In genomic region chr9:109012876-109013677, GRCh38 we compare ENCODE assay signal across 8 cellular contexts. TPM values are rescaled to one million over a fixed set of nuclear protein-coding genes. Genes with fewer than 3 reads are reported as not detected.
DNase-seq lines count a peak whose midpoint lies in the region; ATAC-seq and TF ChIP-seq lines count a peak whose summit lies in the region.

TSS of gene CTNNAL1 (minus strand) at chr9:109013499. CDS start at chr9:109013442, 57 bp downstream.

- H3K27me3 ChIP-seq in OCI-LY3 (ENCODE audit: low read depth, low read length) (peaks cover 4% of the 10 kb centered on the region; the same call in 1 of the 2 replicates), esophagus muscularis mucosa (no peaks in the 10 kb centered on the region)

- no peaks in the 10 kb centered on the region for H3K9me3 Mint-ChIP-seq in activated T-cell treated with anti-CD3 and anti-CD28 coated beads, Interleukin-2, amount 50 U/mL, for 4 hours
- no peaks in the 10 kb centered on the region for H3K9me3 Mint-ChIP-seq in naive B cell

- H3K9me3 ChIP-seq in OCI-LY3 (ENCODE audit: insufficient read depth, low read length) (no peaks in the 10 kb centered on the region), esophagus muscularis mucosa (no peaks in the 10 kb centered on the region)

- ATAC-seq in GM19468 (IDR thresholded peaks at IDR 0.05; ENCODE audit: extremely low read depth, unreplicated experiment) (peak; percentile 33), naive B cell (ENCODE audit: low read depth in 2 of 2) (peak; percentile 92 to 93)
- ATAC-seq in activated T-cell treated with anti-CD3 and anti-CD28 coated beads, Interleukin-2, amount 50 U/mL, for 4 hours: peak; percentile 77 to 81

- peak; percentile 93 for DNase-seq in COLO668 (lab: John Stamatoyannopoulos, UW; ENCODE audit: unreplicated experiment)
- DNase-seq in HPDE6-E6E7 (ENCODE audit: extremely low spot score): peak; percentile 75
- peak; percentile 82 for DNase-seq in activated T-cell treated with anti-CD3 and anti-CD28 coated beads, Interleukin-2, amount 50 U/mL, for 4 hours
- peak; percentile 98 for DNase-seq in esophagus muscularis mucosa (ENCODE audit: extremely low spot score)
- DNase-seq in naive B cell: peak; percentile 86
- DNase-seq in stimulated activated naive CD4-positive, alpha-beta T cell (lab: John Stamatoyannopoulos, UW): peak; percentile 69 to 91 (median 81)

- H3K27ac ChIP-seq in OCI-LY3 (ENCODE audit: low read length) (no peak within 1 kb of the TSS), esophagus muscularis mucosa (replicated peaks in 1 of 4) (peak within 1 kb of the TSS; percentile 96 to 99 (median 99))

- 0 out of 2 replicates have a peak, but pooled peaks cover 3% of the 10 kb centered on the region for H3K79me2 ChIP-seq in OCI-LY3 (ENCODE audit: low read length)

- no peak for TF ChIP-seq EP300 in esophagus muscularis mucosa (IDR thresholded peaks at IDR 0.05)

- intact Hi-C loops in esophagus muscularis mucosa (cut with DNase I): loop anchor here (5.0 kb wide), 3 partner anchors 61 to 104 kb away; partner anchors contain the start of genes ABITRAM, ELP1 and TMEM245

- WGBS in esophagus muscularis mucosa: 0% methylated on average over 13 of the region's 99 CpGs

- no peaks in the 10 kb centered on the region for H3K36me3 Mint-ChIP-seq in activated T-cell treated with anti-CD3 and anti-CD28 coated beads, Interleukin-2, amount 50 U/mL, for 4 hours (ENCODE audit: insufficient read depth)
- no peaks in the 10 kb centered on the region for H3K36me3 Mint-ChIP-seq in naive B cell

- peak within 1 kb of the TSS; percentile 73 for H3K9ac ChIP-seq in OCI-LY3 (ENCODE audit: low read length)

- peaks cover 32% of the 10 kb centered on the region for H3K4me1 Mint-ChIP-seq in activated T-cell treated with anti-CD3 and anti-CD28 coated beads, Interleukin-2, amount 50 U/mL, for 4 hours (ENCODE audit: low read depth)
- H3K4me1 Mint-ChIP-seq in naive B cell: peaks cover 21 to 43% (median 25%) of the 10 kb centered on the region in 3 donors

- peaks cover 9% of the 10 kb centered on the region for H3K36me3 ChIP-seq in OCI-LY3 (replicated peaks; ENCODE audit: low read depth, low read length)
- no peaks in the 10 kb centered on the region for H3K36me3 ChIP-seq in esophagus muscularis mucosa

- H3K4me3 ChIP-seq in OCI-LY3 (ENCODE audit: low read length) (peak within 1 kb of the TSS; percentile 80), esophagus muscularis mucosa (peak within 1 kb of the TSS; percentile 81 to 99 (median 92))

- TF ChIP-seq CTCF in OCI-LY3 (IDR thresholded peaks at IDR 0.05; ENCODE audit: low read depth, low read length): no peak
- TF ChIP-seq CTCF in esophagus muscularis mucosa (IDR thresholded peaks at IDR 0.05): no peak

- H2AFZ ChIP-seq in OCI-LY3 (ENCODE audit: low read depth, low read length): peak within 1 kb of the TSS; percentile 24

- peak within 1 kb of the TSS; percentile 73 to 96 (median 92) for H3K27ac Mint-ChIP-seq in naive B cell

- peak within 1 kb of the TSS; percentile 94 for H3K4me3 Mint-ChIP-seq in activated T-cell treated with anti-CD3 and anti-CD28 coated beads, Interleukin-2, amount 50 U/mL, for 4 hours
- H3K4me3 Mint-ChIP-seq in naive B cell: peak within 1 kb of the TSS; percentile 90 to 98 (median 96)

- no peaks in the 10 kb centered on the region for H3K27me3 Mint-ChIP-seq in activated T-cell treated with anti-CD3 and anti-CD28 coated beads, Interleukin-2, amount 50 U/mL, for 4 hours (ENCODE audit: low read depth)
- H3K27me3 Mint-ChIP-seq in naive B cell: peaks cover 13 to 20% (median 16%) of the 10 kb centered on the region in 3 donors

- H3K4me2 ChIP-seq in OCI-LY3 (ENCODE audit: low read length): peak within 1 kb of the TSS; percentile 98

- TF ChIP-seq POLR2A in esophagus muscularis mucosa (IDR thresholded peaks at IDR 0.05; ENCODE audit: low read depth): peak; percentile 76

- H4K20me1 ChIP-seq in OCI-LY3 (ENCODE audit: insufficient read depth, low read length): peaks cover 39% of the 10 kb centered on the region

- peaks cover 45% of the 10 kb centered on the region for H3K4me1 ChIP-seq in OCI-LY3 (ENCODE audit: low read length)
- peaks cover 41 to 52% (median 50%) of the 10 kb centered on the region in 4 donors for H3K4me1 ChIP-seq in esophagus muscularis mucosa

RNA-seq across cellular contexts. Expression of gene CTNNAL1, which starts in this region (rescaled TPM):
- total RNA-seq in activated T-cell treated with anti-CD3 and anti-CD28 coated beads, Interleukin-2, amount 50 U/mL, for 4 hours: 1 to 10 TPM; 5.0 to 7.4 (median 5.6) TPM
- total RNA-seq in esophagus muscularis mucosa: 10 to 100 TPM; 59.6 to 88.9 (median 69.6) TPM
- 1 to 10 TPM in 1 of 6 donors, under 1 TPM in 3, not detected in 2; 0.32 to 1.1 (median 0.80) TPM for polyA plus RNA-seq in naive B cell (ENCODE audit: low read depth in 6 of 6)

Comparison
In these comparisons a context has a peak if more than half of its experiments do, and no peak if none do; other contexts are left out.
1. RNA of gene CTNNAL1 (total RNA-seq): 59.6 to 88.9 TPM in esophagus muscularis mucosa; 5.0 to 7.4 TPM in activated T-cell treated with anti-CD3 and anti-CD28 coated beads, Interleukin-2, amount 50 U/mL, for 4 hours; every median in the first group is over 4 times any median in the second.
2. ATAC-seq: peak in every context shown above with its lines; median percentile 92 in naive B cell; 79 in activated T-cell treated with anti-CD3 and anti-CD28 coated beads, Interleukin-2, amount 50 U/mL, for 4 hours; 33 in GM19468.
3. Peak in every context shown above with its lines, with median percentiles within 50 percentile points of each other: DNase-seq.